8 cellular contexts compared by ENCODE assay signal in genomic region chr14:75064205-75064567, GRCh38. TPM values are rescaled to one million over a fixed set of nuclear protein-coding genes. Genes with fewer than 3 reads are reported as not detected.
DNase-seq lines count a peak whose midpoint lies in the region; ATAC-seq and TF ChIP-seq lines count a peak whose summit lies in the region.

No MANE protein-coding gene starts in this region.

- H3K36me3 Mint-ChIP-seq in progenitor cell of endocrine pancreas (ENCODE audit: insufficient read depth): peaks cover 13% of the 10 kb centered on the region

- TF ChIP-seq CTCF in progenitor cell of endocrine pancreas (IDR thresholded peaks at IDR 0.05; ENCODE audit: unreplicated experiment): no peak

- peak; percentile 24 for ATAC-seq in GM18511 (IDR thresholded peaks at IDR 0.05; ENCODE audit: unreplicated experiment)
- no peak for ATAC-seq in HG03571 (IDR thresholded peaks at IDR 0.05; ENCODE audit: unreplicated experiment)

- H3K9me3 Mint-ChIP-seq in progenitor cell of endocrine pancreas (ENCODE audit: low read depth): no peaks in the 10 kb centered on the region

- H3K9me3 ChIP-seq in endocrine pancreas (ENCODE audit: control insufficient read depth, low read length): no peaks in the 10 kb centered on the region

- H3K4me3 ChIP-seq in Jurkat, Clone E6-1 (ENCODE audit: low read length): peak overlapping the region; percentile 93
- H3K4me3 ChIP-seq in endocrine pancreas (ENCODE audit: control insufficient read depth, insufficient read depth, low read length): peak overlapping the region; percentile 70

- H3K4me3 Mint-ChIP-seq in progenitor cell of endocrine pancreas (ENCODE audit: low read depth): peak overlapping the region; percentile 97

- H3K27ac Mint-ChIP-seq in progenitor cell of endocrine pancreas: peak overlapping the region; percentile 81

- peak overlapping the region; percentile 32 for H3K9ac ChIP-seq in endocrine pancreas (ENCODE audit: control insufficient read depth, insufficient read depth, low read length)

- H3K27me3 ChIP-seq in endocrine pancreas (ENCODE audit: control insufficient read depth, insufficient read depth, low read length): no peaks in the 10 kb centered on the region

- peaks cover 10% of the 10 kb centered on the region for H3K4me1 Mint-ChIP-seq in progenitor cell of endocrine pancreas (ENCODE audit: low read depth)

- H3K4me1 ChIP-seq in endocrine pancreas (ENCODE audit: control insufficient read depth, insufficient read depth, low read length): peaks cover 11% of the 10 kb centered on the region

- no peaks in the 10 kb centered on the region for H3K36me3 ChIP-seq in endocrine pancreas (ENCODE audit: control insufficient read depth, insufficient read depth, low read length)

- H3K27me3 Mint-ChIP-seq in progenitor cell of endocrine pancreas: no peaks in the 10 kb centered on the region

- DNase-seq in Jurkat, Clone E6-1 (ENCODE audit: low read depth, low spot score): no peak
- DNase-seq in progenitor cell of endocrine pancreas (ENCODE audit: low spot score, unreplicated experiment) (no peak), superior temporal gyrus (ENCODE audit: extremely low spot score) (no peak)
- no peak for DNase-seq in stimulated activated CD4-positive, alpha-beta T cell treated with anti-CD3 and anti-CD28 coated beads, Interleukin-1b, Interleukin-23, amount 100 ng/mL, for 48 hours
- DNase-seq in NK-92 treated with Interleukin-12 subunit alpha and Interleukin-12 subunit beta, amount 100 ng/mL, for 24 hours (lab: John Stamatoyannopoulos, UW): no peak

RNA-seq across cellular contexts. Expression of gene ACYP1, which starts 0.4 kb away (rescaled TPM):
- 75.5 TPM for polyA plus RNA-seq in Jurkat, Clone E6-1 (2012; ENCODE audit: insufficient read depth, insufficient read length)
- total RNA-seq in progenitor cell of endocrine pancreas: 19.9 and 21.2 TPM in 2 replicates

RNA-seq across cellular contexts. Expression of gene ZC2HC1C, which starts 5.3 kb away (rescaled TPM):
- polyA plus RNA-seq in Jurkat, Clone E6-1 (2012; ENCODE audit: insufficient read depth, insufficient read length): not detected
- 4.8 and 7.5 TPM in 2 replicates for total RNA-seq in progenitor cell of endocrine pancreas

RNA-seq across cellular contexts. Expression of gene MLH3, which starts 12.9 kb away (rescaled TPM):
- not detected for polyA plus RNA-seq in Jurkat, Clone E6-1 (2012; ENCODE audit: insufficient read depth, insufficient read length)
- 30.8 TPM in 2 replicates for total RNA-seq in progenitor cell of endocrine pancreas
